ENCODE assay signal across 1 cellular context in the genomic region with DNA sequence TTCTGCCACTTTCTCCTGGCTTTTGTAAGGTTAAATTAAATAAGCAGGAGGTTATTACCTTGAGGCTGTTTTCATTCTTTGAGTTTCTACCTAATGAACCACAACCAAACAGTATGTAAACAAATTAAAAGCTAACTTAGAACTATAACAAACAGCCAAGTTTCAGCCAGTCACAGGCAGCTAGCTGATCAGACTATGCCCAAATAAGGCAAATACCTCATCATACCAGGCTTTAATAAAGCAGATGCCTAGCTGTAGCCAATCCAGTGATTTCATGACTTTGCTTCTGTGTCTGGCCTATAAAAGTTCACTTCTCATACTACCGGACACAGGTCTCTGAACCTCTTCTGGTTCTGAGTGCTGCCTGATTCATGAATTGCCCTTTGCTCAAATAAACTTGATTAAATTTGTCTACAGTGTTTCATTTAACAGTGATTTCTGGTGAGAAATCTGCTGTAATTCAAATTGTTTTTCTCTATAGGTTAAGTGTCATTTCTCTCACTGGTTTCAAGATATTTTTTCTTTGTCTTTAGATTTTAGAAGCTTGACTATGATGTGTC.
TF ChIP-seq lines count a peak whose summit lies in the region.

No MANE protein-coding gene starts in this region.

TF ChIP-seq in H1, 55 proteins besides CTCF, POLR2A, EP300 and RAD21:
- TF ChIP-seq SIN3A (conservative IDR thresholded peaks at IDR 0.05 in 1 of 2, IDR thresholded peaks at IDR 0.05 in 1 of 2; ENCODE audit: low read depth in 1 of 2, low read length in 2 of 2) (no peak), SRF (IDR thresholded peaks at IDR 0.05; ENCODE audit: low read depth, low read length) (peak; percentile 89)
